19 cellular contexts compared by ENCODE assay signal in the genomic region with DNA sequence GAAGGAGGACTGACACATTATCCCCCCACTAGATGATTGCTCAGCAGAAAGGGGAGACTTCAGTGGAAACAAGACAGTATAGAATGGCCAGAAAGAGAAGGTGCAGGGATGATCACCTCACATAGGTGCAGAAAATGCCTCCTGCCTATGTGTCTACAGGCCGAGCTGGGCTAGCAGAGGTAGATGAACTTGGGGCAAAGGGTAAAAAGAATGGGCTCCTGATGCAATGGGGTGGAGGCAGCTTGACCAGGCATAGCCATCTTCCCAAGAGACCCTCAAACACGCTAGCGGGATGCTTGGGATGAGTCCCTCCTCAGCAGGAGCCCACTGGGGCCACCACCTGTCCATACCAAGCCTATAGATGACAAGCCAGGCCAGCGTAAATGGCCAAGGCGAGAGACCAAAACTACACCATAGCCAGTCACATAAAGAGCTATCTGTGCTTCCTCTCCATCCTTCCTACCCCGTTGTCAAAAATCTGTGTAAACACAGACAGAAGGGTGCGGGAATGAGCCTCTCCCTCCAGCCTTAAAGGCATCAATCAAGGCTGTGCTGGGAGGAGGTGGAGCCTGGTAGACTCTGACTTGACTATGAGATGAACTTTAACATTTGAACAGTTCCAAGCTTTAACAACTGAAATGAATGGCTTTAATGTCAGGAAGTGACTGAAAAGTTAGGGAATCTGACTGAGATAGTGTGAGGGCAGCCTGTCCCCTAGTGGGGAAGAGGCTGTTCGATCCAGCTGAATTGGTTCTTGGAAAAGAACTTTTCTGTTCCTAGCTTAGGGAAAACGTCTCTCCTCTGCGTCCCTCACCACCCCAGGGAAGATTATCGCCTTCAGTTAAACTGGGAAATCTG. TPM values are rescaled to one million over a fixed set of nuclear protein-coding genes. Genes with fewer than 3 reads are reported as not detected.
DNase-seq lines count a peak whose midpoint lies in the region; ATAC-seq and TF ChIP-seq lines count a peak whose summit lies in the region.
"Had no signal": no experiment of that assay in that cellular context is flagged by ENCODE, and none has a peak within 500 bp of the region (broad histone marks: within the 10 kb centered on the region; RNA-seq: fewer than 3 reads in every experiment).

No MANE protein-coding gene starts in this region.

- no peaks in the 10 kb centered on the region for H3K27me3 ChIP-seq in right atrium auricular region
- H3K27me3 ChIP-seq in duodenal mucosa (ENCODE audit: control insufficient read depth in 1 of 2, insufficient read depth in 2 of 2, low read length in 2 of 2), result no peaks in the 10 kb centered on the region
- no peaks in the 10 kb centered on the region for H3K27me3 ChIP-seq in lower lobe of right lung (ENCODE audit: low read depth)
- H3K27me3 ChIP-seq in upper lobe of right lung, result no peaks in the 10 kb centered on the region
- H3K27me3 ChIP-seq: thyroid gland had no signal

- no peaks in the 10 kb centered on the region for H3K9me3 Mint-ChIP-seq in activated T-cell treated with anti-CD3 and anti-CD28 coated beads, Interleukin-2, amount 50 U/mL, for 24 hours
- H3K9me3 Mint-ChIP-seq: immature natural killer cell; naive thymus-derived CD4-positive, alpha-beta T cell had no signal

- DNase-seq in Right ventricle myocardium superior (no peak), right atrium auricular region (ENCODE audit: low spot score) (no peak), lower lobe of right lung (no peak), upper lobe of right lung (no peak)
- no peak for DNase-seq in activated T-cell treated with anti-CD3 and anti-CD28 coated beads, Interleukin-2, amount 50 U/mL, for 24 hours
- DNase-seq in activated CD8-positive, alpha-beta memory T cell treated with anti-CD3 and anti-CD28 coated beads for 24 hours, result no peak
- DNase-seq: 8988T; activated CD4-positive, alpha-beta T cell treated with anti-CD3 and anti-CD28 coated beads, Interleukin-2, amount 50 U/mL, for 1 hour; DMS 273 treated with DMSO at 0.1 percent for 48 hours; immature natural killer cell; naive thymus-derived CD4-positive, alpha-beta T cell; NCI-H2171 treated with DMSO at 0.1 percent for 48 hours; PC-9; T-helper 17 cell; thyroid gland had no signal

- ATAC-seq in Right ventricle myocardium superior (ENCODE audit: poor library complexity) (peak; percentile 29), lower lobe of right lung (no peak), upper lobe of right lung (no peak), HG03045 (IDR thresholded peaks at IDR 0.05; ENCODE audit: unreplicated experiment) (no peak)
- ATAC-seq: naive thymus-derived CD4-positive, alpha-beta T cell; T-helper 17 cell had no signal

- H3K36me3 ChIP-seq in right atrium auricular region (no peaks in the 10 kb centered on the region), duodenal mucosa (ENCODE audit: control insufficient read depth in 1 of 2, insufficient read depth in 2 of 2, low read length in 2 of 2) (peaks cover 0 to 8% of the 10 kb centered on the region in 2 donors), lower lobe of right lung (no peaks in the 10 kb centered on the region), upper lobe of right lung (no peaks in the 10 kb centered on the region)
- H3K36me3 ChIP-seq: thyroid gland had no signal

- H3K4me1 Mint-ChIP-seq in activated T-cell treated with anti-CD3 and anti-CD28 coated beads, Interleukin-2, amount 50 U/mL, for 24 hours (ENCODE audit: low read depth), result no peaks in the 10 kb centered on the region
- H3K4me1 Mint-ChIP-seq: immature natural killer cell, T-helper 17 cell had no signal

- H3K27me3 Mint-ChIP-seq in activated T-cell treated with anti-CD3 and anti-CD28 coated beads, Interleukin-2, amount 50 U/mL, for 24 hours, result peaks cover 3% of the 10 kb centered on the region

- H3K27ac ChIP-seq in right atrium auricular region, result no peak overlapping the region
- H3K27ac ChIP-seq in duodenal mucosa (ENCODE audit: low read depth, low read length), result peak overlapping the region; percentile 68
- no peak overlapping the region for H3K27ac ChIP-seq in lower lobe of right lung
- H3K27ac ChIP-seq in upper lobe of right lung, result no peak overlapping the region
- H3K27ac ChIP-seq: PC-9, skin epidermis, thyroid gland had no signal

- H3K4me3 Mint-ChIP-seq in activated T-cell treated with anti-CD3 and anti-CD28 coated beads, Interleukin-2, amount 50 U/mL, for 24 hours, result no peak overlapping the region
- H3K4me3 Mint-ChIP-seq: brain; immature natural killer cell; naive thymus-derived CD4-positive, alpha-beta T cell; T-helper 17 cell had no signal

- no peaks in the 10 kb centered on the region for H3K36me3 Mint-ChIP-seq in activated T-cell treated with anti-CD3 and anti-CD28 coated beads, Interleukin-2, amount 50 U/mL, for 24 hours (ENCODE audit: low read depth)
- H3K36me3 Mint-ChIP-seq: brain; immature natural killer cell; naive thymus-derived CD4-positive, alpha-beta T cell had no signal

- H3K4me3 ChIP-seq in right atrium auricular region, result no peak overlapping the region
- H3K4me3 ChIP-seq in duodenal mucosa (ENCODE audit: low read depth in 1 of 2, low read length in 2 of 2), result peak overlapping the region in 1 of 2 donors; percentile 7
- no peak overlapping the region for H3K4me3 ChIP-seq in lower lobe of right lung
- H3K4me3 ChIP-seq in upper lobe of right lung, result no peak overlapping the region
- H3K4me3 ChIP-seq: PC-9, skin epidermis, thyroid gland had no signal

- H3K4me1 ChIP-seq in right atrium auricular region, result no peaks in the 10 kb centered on the region
- H3K4me1 ChIP-seq in duodenal mucosa (ENCODE audit: control insufficient read depth in 1 of 2, insufficient read depth in 2 of 2, low read length in 2 of 2), result peaks cover 48 to 55% of the 10 kb centered on the region in 2 donors
- peaks cover 25% of the 10 kb centered on the region for H3K4me1 ChIP-seq in lower lobe of right lung
- peaks cover 12% of the 10 kb centered on the region for H3K4me1 ChIP-seq in upper lobe of right lung
- H3K4me1 ChIP-seq: thyroid gland had no signal

- peak overlapping the region; percentile 10 to 54 for H3K9ac ChIP-seq in duodenal mucosa (ENCODE audit: low read depth in 1 of 2, low read length in 2 of 2)

- TF ChIP-seq CTCF in right atrium auricular region (IDR thresholded peaks at IDR 0.05), result peak in 1 of 2 donors; percentile 64
- TF ChIP-seq CTCF in lower lobe of right lung (IDR thresholded peaks at IDR 0.05), result peak; percentile 25
- peak; percentile 36 for TF ChIP-seq CTCF in upper lobe of right lung (IDR thresholded peaks at IDR 0.05)

- H3K9me3 ChIP-seq in right atrium auricular region (no peaks in the 10 kb centered on the region), duodenal mucosa (ENCODE audit: control insufficient read depth in 1 of 2, low read length in 2 of 2) (no peaks in the 10 kb centered on the region), lower lobe of right lung (no peaks in the 10 kb centered on the region), upper lobe of right lung (no peaks in the 10 kb centered on the region)
- H3K9me3 ChIP-seq: thyroid gland had no signal

- intact Hi-C loops in Right ventricle myocardium superior (cut with DNase I) (no loop called here), lower lobe of right lung (cut with DNase I) (no loop called here), upper lobe of right lung (cut with DNase I) (no loop called here)

- H3K27ac Mint-ChIP-seq in activated T-cell treated with anti-CD3 and anti-CD28 coated beads, Interleukin-2, amount 50 U/mL, for 24 hours, result no peak overlapping the region
- H3K27ac Mint-ChIP-seq: naive thymus-derived CD4-positive, alpha-beta T cell; T-helper 17 cell had no signal

RNA-seq across cellular contexts. Expression of gene C9orf152, which starts 10.4 kb away (rescaled TPM):
- total RNA-seq in Right ventricle myocardium superior, result not detected
- not detected for total RNA-seq in right atrium auricular region
- 26.1 TPM for total RNA-seq in lower lobe of right lung
- total RNA-seq in upper lobe of right lung, result 27.6 TPM
- total RNA-seq: naive thymus-derived CD4-positive, alpha-beta T cell; T-helper 17 cell had no signal

RNA-seq across cellular contexts. Expression of gene TXN, which starts 58.7 kb away (rescaled TPM):
- total RNA-seq in Right ventricle myocardium superior (58.7 TPM), right atrium auricular region (10 to 100 TPM; 90.5 to 92.5 TPM), lower lobe of right lung (170 TPM), upper lobe of right lung (178 TPM)

Comparison
In these comparisons a context has a peak if more than half of its experiments do, and no peak if none do; other contexts are left out.
1. RNA of gene C9orf152, which starts 10.4 kb away (total RNA-seq): 27.6 TPM in upper lobe of right lung (single experiment) and 26.1 TPM in lower lobe of right lung (single experiment); not detected in Right ventricle myocardium superior (single experiment) and not detected in right atrium auricular region; every median in the first group is over 10 times any median in the second.